ENCODE assay signal across 1 cellular context in the genomic region with DNA sequence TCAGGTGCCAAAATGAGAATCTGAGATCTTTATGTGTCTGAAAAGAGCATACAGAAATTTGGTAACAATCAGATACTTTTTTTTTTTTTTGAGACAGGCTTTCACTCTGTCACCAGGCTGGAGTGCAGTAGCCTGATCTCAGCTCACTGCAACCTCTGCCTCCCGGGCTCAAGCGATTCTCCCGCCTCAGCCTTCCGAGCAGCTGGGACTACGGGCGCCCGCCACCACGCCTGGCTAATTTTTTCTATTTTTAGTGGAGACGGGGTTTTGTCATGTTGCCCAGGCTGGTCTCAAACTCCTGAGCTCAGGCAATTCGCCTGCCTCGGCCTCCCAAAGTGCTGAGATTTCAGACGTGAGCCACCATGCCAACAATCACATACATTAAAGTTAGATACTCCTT.
TF ChIP-seq lines count a peak whose summit lies in the region.

No MANE protein-coding gene starts in this region.

TF ChIP-seq in GM12878, 131 proteins besides CTCF, POLR2A, EP300 and RAD21:
- 0 out of 2 replicates have a peak, but pooled peaks have one; percentile 11 for TF ChIP-seq MEF2A (IDR thresholded peaks at IDR 0.05; ENCODE audit: insufficient read depth, low read depth, low read length)
TF ChIP-seq in GM12878: peak in this region for 1; not testable (repeated sequence) for 130.
